Comparison of ENCODE assay signal across 32 cellular contexts in the genomic region with DNA sequence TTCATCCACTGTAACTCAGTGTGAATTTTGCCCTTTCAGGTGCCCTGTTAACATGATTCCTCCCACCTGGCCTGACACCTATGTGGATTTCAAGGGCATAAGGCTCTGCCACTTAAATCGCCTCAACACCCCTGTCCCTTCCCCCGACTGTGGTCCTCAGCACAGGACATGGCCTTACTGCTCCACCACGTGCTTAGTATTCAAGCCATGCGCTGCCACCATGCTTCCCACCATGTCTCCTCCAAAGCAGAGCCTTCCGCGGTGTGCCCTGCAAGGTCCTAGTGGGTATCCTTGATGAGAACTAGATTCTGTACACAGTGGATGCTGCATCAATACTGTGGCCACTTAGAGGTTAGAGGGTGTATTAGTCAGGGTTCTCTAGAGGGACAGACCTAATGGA.
"Had no signal": no experiment of that assay in that cellular context is flagged by ENCODE, and none has a peak within 500 bp of the region (broad histone marks: within the 10 kb centered on the region; RNA-seq: fewer than 3 reads in every experiment).

No MANE protein-coding gene starts in this region.

- DNase-seq: activated B cell treated with CpG ODN at 0.5 μM for 24 hours; activated CD4-positive, alpha-beta memory T cell treated with anti-CD3 and anti-CD28 coated beads for 36 hours; activated CD4-positive, alpha-beta T cell treated with anti-CD3 and anti-CD28 coated beads for 48 hours; activated CD8-positive, alpha-beta memory T cell treated with anti-CD3 and anti-CD28 coated beads, Interleukin-2, amount 10 ng/mL, durations not matched to agents 7 days and 5 days; activated CD8-positive, alpha-beta memory T cell treated with anti-CD3 and anti-CD28 coated beads, Interleukin-2, amount 50 U/mL, for 4 hours; activated CD8-positive, alpha-beta T cell treated with anti-CD3 and anti-CD28 coated beads, Interleukin-2, amount 10 ng/mL, durations not matched to agents 7 days and 5 days; activated effector memory CD4-positive, alpha-beta T cell treated with anti-CD3 and anti-CD28 coated beads, Interleukin-2, amount 50 U/mL, for 16 hours; activated naive CD4-positive, alpha-beta T cell treated with anti-CD3 and anti-CD28 coated beads for 36 hours; activated naive CD8-positive, alpha-beta T cell treated with anti-CD3 and anti-CD28 coated beads for 36 hours; activated naive CD8-positive, alpha-beta T cell treated with anti-CD3 and anti-CD28 coated beads, Interleukin-2, amount 50 U/mL, for 24 hours; activated T-cell treated with anti-CD3 and anti-CD28 coated beads, Interleukin-2, amount 50 U/mL, for 1 hour; activated T-cell treated with anti-CD3 and anti-CD28 coated beads, Interleukin-2, amount 50 U/mL, for 48 hours; adrenal gland; amygdala; aorta; body of pancreas; caudate nucleus; cortex of kidney; dermis blood vessel endothelial cell; effector CD4-positive, alpha-beta T cell; effector memory CD8-positive, alpha-beta T cell; foreskin fibroblast; T-helper 1 cell; T-helper 17 cell; T1000; WERI-Rb-1 had no signal

- H3K27ac ChIP-seq: adrenal gland, body of pancreas, epithelial cell of prostate, WERI-Rb-1 had no signal

- H3K9me3 Mint-ChIP-seq: activated B cell treated with CpG ODN at 0.5 μM for 24 hours; activated CD4-positive, alpha-beta memory T cell treated with anti-CD3 and anti-CD28 coated beads for 36 hours; activated naive CD4-positive, alpha-beta T cell treated with anti-CD3 and anti-CD28 coated beads for 36 hours; activated naive CD4-positive, alpha-beta T cell treated with anti-CD3 and anti-CD28 coated beads, Interleukin-2, amount 50 U/mL, for 24 hours; activated naive CD8-positive, alpha-beta T cell treated with anti-CD3 and anti-CD28 coated beads for 36 hours; activated naive CD8-positive, alpha-beta T cell treated with anti-CD3 and anti-CD28 coated beads, Interleukin-2, amount 50 U/mL, for 24 hours; activated T-helper 1 cell treated with anti-CD3 and anti-CD28 coated beads, Interleukin-12 subunit alpha, Interleukin-12 subunit beta, Interleukin-2, Interleukin-4 antibody, amounts not matched to agents 30 ng/mL and 10 ng/mL and 1 ng/mL, durations not matched to agents 14 hours and 24 hours and 36 hours; activated T-helper 2 cell treated with anti-CD3 and anti-CD28 coated beads, Interferon-gamma antibody, Interleukin-2, Interleukin-4, amounts not matched to agents 10 μg/mL and 5 μg/mL and 100 μg/mL, durations not matched to agents 14 hours and 24 hours and 36 hours; effector memory CD8-positive, alpha-beta T cell; T-helper 2 cell treated with Interferon-gamma antibody and Interleukin-4, amounts not matched to agents 5 μg/mL and 100 μg/mL, for 36 hours had no signal

- H3K36me3 ChIP-seq: adrenal gland, WERI-Rb-1 had no signal

- H3K4me3 Mint-ChIP-seq: activated B cell treated with CpG ODN at 0.5 μM for 24 hours; activated CD4-positive, alpha-beta memory T cell treated with anti-CD3 and anti-CD28 coated beads for 36 hours; activated CD8-positive, alpha-beta memory T cell treated with anti-CD3 and anti-CD28 coated beads, Interleukin-2, amount 10 ng/mL, durations not matched to agents 7 days and 5 days; activated CD8-positive, alpha-beta T cell treated with anti-CD3 and anti-CD28 coated beads, Interleukin-2, amount 10 ng/mL, durations not matched to agents 7 days and 5 days; activated naive CD4-positive, alpha-beta T cell treated with anti-CD3 and anti-CD28 coated beads for 36 hours; activated naive CD4-positive, alpha-beta T cell treated with anti-CD3 and anti-CD28 coated beads, Interleukin-2, amount 50 U/mL, for 24 hours; activated naive CD8-positive, alpha-beta T cell treated with anti-CD3 and anti-CD28 coated beads for 36 hours; activated naive CD8-positive, alpha-beta T cell treated with anti-CD3 and anti-CD28 coated beads, Interleukin-2, amount 50 U/mL, for 24 hours; activated T-helper 1 cell treated with anti-CD3 and anti-CD28 coated beads, Interleukin-12 subunit alpha, Interleukin-12 subunit beta, Interleukin-2, Interleukin-4 antibody, amounts not matched to agents 30 ng/mL and 10 ng/mL and 1 ng/mL, durations not matched to agents 14 hours and 24 hours and 36 hours; effector memory CD8-positive, alpha-beta T cell; T-helper 17 cell; T-helper 2 cell treated with Interferon-gamma antibody and Interleukin-4, amounts not matched to agents 5 μg/mL and 100 μg/mL, for 36 hours had no signal

- H3K4me1 Mint-ChIP-seq: activated B cell treated with CpG ODN at 0.5 μM for 24 hours; activated CD8-positive, alpha-beta memory T cell treated with anti-CD3 and anti-CD28 coated beads, Interleukin-2, amount 10 ng/mL, durations not matched to agents 7 days and 5 days; activated naive CD4-positive, alpha-beta T cell treated with anti-CD3 and anti-CD28 coated beads, Interleukin-2, amount 50 U/mL, for 24 hours; activated naive CD8-positive, alpha-beta T cell treated with anti-CD3 and anti-CD28 coated beads for 36 hours; activated naive CD8-positive, alpha-beta T cell treated with anti-CD3 and anti-CD28 coated beads, Interleukin-2, amount 50 U/mL, for 24 hours; T-helper 17 cell had no signal

- H3K9me3 ChIP-seq: adrenal gland, body of pancreas had no signal

- H3K36me3 Mint-ChIP-seq: activated CD4-positive, alpha-beta memory T cell treated with anti-CD3 and anti-CD28 coated beads for 36 hours; activated CD8-positive, alpha-beta memory T cell treated with anti-CD3 and anti-CD28 coated beads, Interleukin-2, amount 10 ng/mL, durations not matched to agents 7 days and 5 days; activated naive CD4-positive, alpha-beta T cell treated with anti-CD3 and anti-CD28 coated beads, Interleukin-2, amount 50 U/mL, for 24 hours; activated naive CD8-positive, alpha-beta T cell treated with anti-CD3 and anti-CD28 coated beads for 36 hours had no signal

- H3K4me3 ChIP-seq: adrenal gland, body of pancreas had no signal

- ATAC-seq: activated CD4-positive, CD25-positive, alpha-beta regulatory T cell treated with anti-CD3 and anti-CD28 coated beads, Interleukin-2, amount 50 U/mL, for 24 hours; activated CD8-positive, alpha-beta memory T cell treated with anti-CD3 and anti-CD28 coated beads, Interleukin-2, amount 10 ng/mL, durations not matched to agents 7 days and 5 days; activated CD8-positive, alpha-beta T cell treated with anti-CD3 and anti-CD28 coated beads, Interleukin-2, amount 10 ng/mL, durations not matched to agents 7 days and 5 days; activated naive CD8-positive, alpha-beta T cell treated with anti-CD3 and anti-CD28 coated beads, Interleukin-2, amount 50 U/mL, for 24 hours; body of pancreas; effector memory CD8-positive, alpha-beta T cell; T-helper 17 cell had no signal

- H3K27ac Mint-ChIP-seq: activated B cell treated with CpG ODN at 0.5 μM for 24 hours; activated CD4-positive, alpha-beta memory T cell treated with anti-CD3 and anti-CD28 coated beads for 36 hours; activated CD8-positive, alpha-beta memory T cell treated with anti-CD3 and anti-CD28 coated beads, Interleukin-2, amount 10 ng/mL, durations not matched to agents 7 days and 5 days; activated CD8-positive, alpha-beta T cell treated with anti-CD3 and anti-CD28 coated beads, Interleukin-2, amount 10 ng/mL, durations not matched to agents 7 days and 5 days; activated naive CD4-positive, alpha-beta T cell treated with anti-CD3 and anti-CD28 coated beads for 36 hours; activated naive CD4-positive, alpha-beta T cell treated with anti-CD3 and anti-CD28 coated beads, Interleukin-2, amount 50 U/mL, for 24 hours; activated naive CD8-positive, alpha-beta T cell treated with anti-CD3 and anti-CD28 coated beads for 36 hours; activated naive CD8-positive, alpha-beta T cell treated with anti-CD3 and anti-CD28 coated beads, Interleukin-2, amount 50 U/mL, for 24 hours; activated T-helper 1 cell treated with anti-CD3 and anti-CD28 coated beads, Interleukin-12 subunit alpha, Interleukin-12 subunit beta, Interleukin-2, Interleukin-4 antibody, amounts not matched to agents 30 ng/mL and 10 ng/mL and 1 ng/mL, durations not matched to agents 14 hours and 24 hours and 36 hours; activated T-helper 2 cell treated with anti-CD3 and anti-CD28 coated beads, Interferon-gamma antibody, Interleukin-2, Interleukin-4, amounts not matched to agents 10 μg/mL and 5 μg/mL and 100 μg/mL, durations not matched to agents 14 hours and 24 hours and 36 hours; effector memory CD8-positive, alpha-beta T cell; T-helper 17 cell; T-helper 2 cell treated with Interferon-gamma antibody and Interleukin-4, amounts not matched to agents 5 μg/mL and 100 μg/mL, for 36 hours had no signal

- H3K27me3 ChIP-seq: adrenal gland, body of pancreas had no signal

- H3K4me1 ChIP-seq: adrenal gland, body of pancreas had no signal

- H3K27me3 Mint-ChIP-seq: activated naive CD4-positive, alpha-beta T cell treated with anti-CD3 and anti-CD28 coated beads, Interleukin-2, amount 50 U/mL, for 24 hours; activated naive CD8-positive, alpha-beta T cell treated with anti-CD3 and anti-CD28 coated beads for 36 hours had no signal
